In genomic region chr9:134293576-134294227, GRCh38 we compare ENCODE assay signal across 11 cellular contexts. TPM values are rescaled to one million over a fixed set of nuclear protein-coding genes. Genes with fewer than 3 reads are reported as not detected.
DNase-seq lines count a peak whose midpoint lies in the region; ATAC-seq, FAIRE-seq and TF ChIP-seq lines count a peak whose summit lies in the region.
"Had no signal": no experiment of that assay in that cellular context is flagged by ENCODE, and none has a peak within 500 bp of the region (broad histone marks: within the 10 kb centered on the region; RNA-seq: fewer than 3 reads in every experiment).

No MANE protein-coding gene starts in this region.

- ATAC-seq in GM12878, result no peak
- ATAC-seq in left lung, result peak; percentile 52
- no peak for ATAC-seq in thoracic aorta (ENCODE audit: insufficient number of reproducible peaks, low FRiP score, low read depth)
- no peak for ATAC-seq in activated T-helper 17 cell treated with anti-CD3 and anti-CD28 coated beads, Interleukin-2, amount 50 U/mL, for 72 hours (replicated peaks)
- ATAC-seq in GM21529 (IDR thresholded peaks at IDR 0.05; ENCODE audit: unreplicated experiment), result no peak

- no peak for TF ChIP-seq EP300 in GM12878 (IDR thresholded peaks at IDR 0.05; ENCODE audit: borderline replicate concordance in 1 of 2, control insufficient read depth in 1 of 2, low read depth in 2 of 2, low read length in 2 of 2)

- intact Hi-C loops in GM12878 (cut with micrococcal nuclease; ENCODE audit: unreplicated experiment), result loop anchor here (2.0 kb wide), 1 partner anchor 49 kb away; no protein-coding TSS in a partner anchor
- intact Hi-C loops in left lung (cut with DNase I), result no loop called here

- no peak for FAIRE-seq in GM12878 (lab: Jason Lieb, UNC)
- FAIRE-seq: K562 had no signal

- no peak overlapping the region for H3K27ac Mint-ChIP-seq in activated T-helper 17 cell treated with anti-CD3 and anti-CD28 coated beads, Interleukin-2, amount 50 U/mL, for 72 hours
- H3K27ac Mint-ChIP-seq: progenitor cell of endocrine pancreas had no signal

- H4K20me1 ChIP-seq in MM.1S (ENCODE audit: insufficient read depth, low read length), result no peaks in the 10 kb centered on the region
- no peaks in the 10 kb centered on the region for H4K20me1 ChIP-seq in GM12878 (ENCODE audit: control insufficient read depth, insufficient read depth)

- no TSS peak for BruUV-seq in GM12878 (replicated peaks; lab: Mats Ljungman, UMichigan)

- SMC1A ChIA-PET in GM12878 (lab: Charles Lee; ENCODE audit: uncharacterized antibody, unreplicated experiment), result no interaction called here

- no peaks in the 10 kb centered on the region for H3K36me3 Mint-ChIP-seq in activated T-helper 17 cell treated with anti-CD3 and anti-CD28 coated beads, Interleukin-2, amount 50 U/mL, for 72 hours (ENCODE audit: low read depth)

- H3K4me3 Mint-ChIP-seq in activated T-helper 17 cell treated with anti-CD3 and anti-CD28 coated beads, Interleukin-2, amount 50 U/mL, for 72 hours, result no peak overlapping the region

- H2AFZ ChIP-seq in MM.1S (ENCODE audit: low read length), result no peak overlapping the region
- H2AFZ ChIP-seq in GM12878 (ENCODE audit: control insufficient read depth, low read depth, low read length), result no peak overlapping the region

- no peaks in the 10 kb centered on the region for H3K9me2 ChIP-seq in MM.1S (replicated peaks; ENCODE audit: insufficient read depth, low read length)

- in situ Hi-C loops in GM12878 (cut with MboI), result no loop called here

- peaks cover 5% of the 10 kb centered on the region for H3K27me3 Mint-ChIP-seq in activated T-helper 17 cell treated with anti-CD3 and anti-CD28 coated beads, Interleukin-2, amount 50 U/mL, for 72 hours

- RAD21 ChIA-PET in GM12878 (lab: Charles Lee; ENCODE audit: unreplicated experiment), result no interaction called here

- TF ChIP-seq CTCF in MM.1S (IDR thresholded peaks at IDR 0.05; ENCODE audit: low read length) (no peak), GM12878 (IDR thresholded peaks at IDR 0.05 in 2 of 3, conservative IDR thresholded peaks at IDR 0.05 in 1 of 3; ENCODE audit: control insufficient read depth in 2 of 3, extremely low read depth in 1 of 3, insufficient read depth in 1 of 3, low read depth in 3 of 3, low read length in 3 of 3) (no peak), left lung (IDR thresholded peaks at IDR 0.05) (no peak), thoracic aorta (IDR thresholded peaks at IDR 0.05) (no peak)

- H3K27ac ChIP-seq in MM.1S (ENCODE audit: low read length) (no peak overlapping the region), GM12878 (ENCODE audit: control insufficient read depth, insufficient read depth) (no peak overlapping the region), left lung (no peak overlapping the region), thoracic aorta (no peak overlapping the region)
- H3K27ac ChIP-seq: SJSA1 had no signal

- POLR2A ChIA-PET in GM12878 (lab: Charles Lee), result no interaction called here

- no peaks in the 10 kb centered on the region for H3K9me3 ChIP-seq in MM.1S (replicated peaks; ENCODE audit: insufficient read depth, low read length)
- no peaks in the 10 kb centered on the region for H3K9me3 ChIP-seq in GM12878 (replicated peaks; ENCODE audit: control insufficient read depth, insufficient read depth, low read length)
- no peaks in the 10 kb centered on the region for H3K9me3 ChIP-seq in left lung
- H3K9me3 ChIP-seq in thoracic aorta, result no peaks in the 10 kb centered on the region
- H3K9me3 ChIP-seq: SJSA1 had no signal

- H3F3A ChIP-seq in MM.1S (ENCODE audit: insufficient read depth, low read length), result no peaks in the 10 kb centered on the region

- H3K27me3 ChIP-seq in MM.1S (replicated peaks; ENCODE audit: insufficient read depth, low read length), result peaks cover 72% of the 10 kb centered on the region
- H3K27me3 ChIP-seq in GM12878 (replicated peaks in 1 of 2; ENCODE audit: control insufficient read depth in 2 of 2, insufficient read depth in 2 of 2, low read length in 1 of 2), result no peaks in the 10 kb centered on the region; a peak in 1 of 4 replicates
- peaks cover 0 to 17% of the 10 kb centered on the region in 2 donors for H3K27me3 ChIP-seq in left lung
- H3K27me3 ChIP-seq in thoracic aorta (replicated peaks; ENCODE audit: insufficient read depth), result no peaks in the 10 kb centered on the region
- H3K27me3 ChIP-seq: SJSA1 had no signal

- H3K4me2 ChIP-seq in MM.1S (ENCODE audit: low read depth, low read length) (peak overlapping the region; percentile 6; the same call in 1 of the 2 replicates), GM12878 (ENCODE audit: control insufficient read depth, insufficient read depth) (no peak overlapping the region)

- no peak overlapping the region for H3K4me3 ChIP-seq in MM.1S (ENCODE audit: low read length)
- no peak overlapping the region for H3K4me3 ChIP-seq in GM12878
- H3K4me3 ChIP-seq in left lung, result peak overlapping the region in 1 of 2 donors; percentile 3
- H3K4me3 ChIP-seq in thoracic aorta, result peak overlapping the region; percentile 58
- H3K4me3 ChIP-seq: K562, SJSA1 had no signal

- H3K4me1 ChIP-seq in MM.1S (ENCODE audit: low read length) (no peaks in the 10 kb centered on the region), GM12878 (ENCODE audit: control insufficient read depth, insufficient read depth, low read length) (no peaks in the 10 kb centered on the region), left lung (peaks cover 0 to 12% of the 10 kb centered on the region in 2 donors), thoracic aorta (ENCODE audit: control insufficient read depth in 1 of 2, low read depth in 2 of 2) (peaks cover 5 to 12% of the 10 kb centered on the region in 2 donors)

- no peaks in the 10 kb centered on the region for H3K4me1 Mint-ChIP-seq in activated T-helper 17 cell treated with anti-CD3 and anti-CD28 coated beads, Interleukin-2, amount 50 U/mL, for 72 hours

- CTCF ChIA-PET in GM12878 (lab: Yijun Ruan, JAX), result no interaction called here

- H3K79me2 ChIP-seq in MM.1S (ENCODE audit: low read length) (no peaks in the 10 kb centered on the region), GM12878 (ENCODE audit: control insufficient read depth, insufficient read depth, low read length) (no peaks in the 10 kb centered on the region)

- no peak for TF ChIP-seq POLR2A in GM12878 (IDR thresholded peaks at IDR 0.05; ENCODE audit: low read depth, low read length)

- DNase-seq in MM.1S (no peak), GM12878 (ENCODE audit: low read depth, low spot score) (no peak), left lung (peak in 1 of 2 donors; percentile 71), thoracic aorta (ENCODE audit: low spot score) (no peak), DMS79 (lab: John Stamatoyannopoulos, UW) (no peak)
- DNase-seq: stimulated activated naive CD4-positive, alpha-beta T cell had no signal

- WGBS in GM12878 (ENCODE audit: insufficient coverage, insufficient replicate concordance, low lambda C conversion rate, missing lambda C conversion rate), result 9% methylated on average over 27 of the region's 27 CpGs

- H3K9me3 Mint-ChIP-seq in activated T-helper 17 cell treated with anti-CD3 and anti-CD28 coated beads, Interleukin-2, amount 50 U/mL, for 72 hours, result no peaks in the 10 kb centered on the region

- H3K9ac ChIP-seq in MM.1S (ENCODE audit: low read length) (no peak overlapping the region), GM12878 (ENCODE audit: control insufficient read depth, insufficient read depth, low read length) (no peak overlapping the region)

- no peak for TF ChIP-seq RAD21 in GM12878 (IDR thresholded peaks at IDR 0.05; ENCODE audit: insufficient read depth, low read depth, low read length)

- H3K36me3 ChIP-seq in MM.1S (replicated peaks; ENCODE audit: insufficient read depth, low read length), result no peaks in the 10 kb centered on the region
- H3K36me3 ChIP-seq in GM12878 (ENCODE audit: control insufficient read depth in 2 of 2, insufficient read depth in 2 of 2, low read length in 1 of 2), result no peaks in the 10 kb centered on the region
- H3K36me3 ChIP-seq in left lung, result no peaks in the 10 kb centered on the region
- H3K36me3 ChIP-seq in thoracic aorta, result no peaks in the 10 kb centered on the region
- H3K36me3 ChIP-seq: SJSA1 had no signal

TF ChIP-seq in GM12878, 131 proteins besides CTCF, POLR2A, EP300 and RAD21:
- TF ChIP-seq SPI1 (IDR thresholded peaks at IDR 0.05; ENCODE audit: borderline replicate concordance, insufficient read depth, low read depth, low read length), result 0 out of 2 replicates have a peak, but pooled peaks have one; percentile 3
- TF ChIP-seq, protein P1, sequence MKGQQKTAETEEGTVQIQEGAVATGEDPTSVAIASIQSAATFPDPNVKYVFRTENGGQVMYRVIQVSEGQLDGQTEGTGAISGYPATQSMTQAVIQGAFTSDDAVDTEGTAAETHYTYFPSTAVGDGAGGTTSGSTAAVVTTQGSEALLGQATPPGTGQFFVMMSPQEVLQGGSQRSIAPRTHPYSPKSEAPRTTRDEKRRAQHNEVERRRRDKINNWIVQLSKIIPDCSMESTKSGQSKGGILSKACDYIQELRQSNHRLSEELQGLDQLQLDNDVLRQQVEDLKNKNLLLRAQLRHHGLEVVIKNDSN (IDR thresholded peaks at IDR 0.05; ENCODE audit: borderline replicate concordance, extremely low read length, insufficient read depth, low read depth, low read length), result no peak
TF ChIP-seq in GM12878: peak in this region for 1.

RNA-seq across cellular contexts. Expression of gene RXRA, which starts 32.6 kb away (rescaled TPM):
- 23.7 and 25.5 TPM in 2 replicates for total RNA-seq in GM12878 (2013; cell fraction: nucleolus; rRNA removed)
- total RNA-seq in GM12878 (2014; rRNA removed) (12.3 and 14.3 TPM in 2 replicates), GM12878 (2014; rRNA removed; fragmentation: Illumina TruSeq; extraction: Trizol) (2.9 and 3.4 TPM in 2 replicates), GM12878 (2021) (32.1 and 36.8 TPM in 2 replicates), left lung (10 to 100 TPM; 56.7 to 79.5 TPM), thoracic aorta (10 to 100 TPM; 45.4 to 58.1 TPM)
- polyA plus RNA-seq in GM12878 (2011; ENCODE audit: low read depth), result 7.1 TPM
- polyA plus RNA-seq in GM12878 (2011; rRNA removed) (3.7 and 8.0 TPM in 2 replicates), GM12878 (2014; fragmentation: Illumina TruSeq; extraction: Trizol) (1.1 and 4.2 TPM in 2 replicates), GM12878 (2014; fragmentation: Nextera tagmentation; extraction: Ambion mirVana) (1 to 10 TPM in 1 of 2 experiments, under 1 TPM in 1; 0.89 to 2.9 TPM), GM12878 (2014; rRNA removed) (18.5 TPM in 2 replicates), GM12878 (2016; fragmentation: Nextera tagmentation; extraction: Ambion mirVana) (10 to 100 TPM; 24.1 to 28.3 TPM)
- 17.2 and 20.7 TPM in 2 replicates for polyA plus RNA-seq in GM12878 (2011; cell fraction: cytosol; rRNA removed)
- polyA plus RNA-seq in GM12878 (2011; cell fraction: nucleus; rRNA removed), result 28.6 and 32.8 TPM in 2 replicates
- polyA plus RNA-seq in GM12878 (2012), result 19.3 and 28.5 TPM in 2 replicates
- polyA minus RNA-seq in GM12878 (2011; rRNA and poly(A)+ RNA removed), result 7.2 and 23.3 TPM in 2 replicates
- polyA minus RNA-seq in GM12878 (2011; cell fraction: cytosol; rRNA and poly(A)+ RNA removed), result 12.4 and 14.7 TPM in 2 replicates
- 11.0 and 14.4 TPM in 2 replicates for polyA minus RNA-seq in GM12878 (2011; cell fraction: nucleus; rRNA and poly(A)+ RNA removed)
- 10 to 100 TPM in 1 of 2 donors, 1 to 10 TPM in 1; 4.2 to 41.6 TPM for total RNA-seq in activated T-helper 17 cell treated with anti-CD3 and anti-CD28 coated beads, Interleukin-2, amount 50 U/mL, for 72 hours
